In genomic region chr19:48991823-48992570, GRCh38 we compare ENCODE assay signal across 8 cellular contexts. TPM values are rescaled to one million over a fixed set of nuclear protein-coding genes. Genes with fewer than 3 reads are reported as not detected.
DNase-seq lines count a peak whose midpoint lies in the region; ATAC-seq and TF ChIP-seq lines count a peak whose summit lies in the region.

No MANE protein-coding gene starts in this region.

- peaks cover 8% of the 10 kb centered on the region; the same call in 1 of the 2 replicates for H3K4me1 ChIP-seq in ES-I3 (ENCODE audit: insufficient read depth, low read length)
- H3K4me1 ChIP-seq in iPS DF 6.9 (ENCODE audit: control insufficient read depth, insufficient read depth, low read length): peaks cover 1% of the 10 kb centered on the region; the same call in 1 of the 2 replicates

- peak; percentile 81 for DNase-seq in MG63
- peak; percentile 58 for DNase-seq in astrocyte of the cerebellum (ENCODE audit: low read depth)
- DNase-seq in iPS DF 6.9 (ENCODE audit: low read depth, low spot score): no peak
- peak; percentile 79 for DNase-seq in sciatic nerve (ENCODE audit: low spot score)
- no peak for DNase-seq in stimulated activated CD4-positive, alpha-beta T cell treated with anti-CD3 and anti-CD28 coated beads, Interleukin-4, amount 100 ng/mL, for 24 hours

- peak; percentile 68 for ATAC-seq in sciatic nerve
- no peak for ATAC-seq in GM18505 (IDR thresholded peaks at IDR 0.05; ENCODE audit: unreplicated experiment)
- ATAC-seq in HG02840 (IDR thresholded peaks at IDR 0.05; ENCODE audit: low FRiP score, unreplicated experiment): no peak

- no peaks in the 10 kb centered on the region for H3K27me3 ChIP-seq in MG63
- H3K27me3 ChIP-seq in iPS DF 6.9 (ENCODE audit: control insufficient read depth, insufficient read depth, low read length): no peaks in the 10 kb centered on the region

- H3K9ac ChIP-seq in ES-I3 (ENCODE audit: low read depth, low read length): peak overlapping the region; percentile 96

- H3K4me3 ChIP-seq in MG63 (peak overlapping the region; percentile 90), astrocyte of the cerebellum (ENCODE audit: low read depth, low read length) (peak overlapping the region; percentile 93), iPS DF 6.9 (ENCODE audit: low read length) (peak overlapping the region; percentile 67; the same call in 1 of the 2 replicates)

- H3K9me3 ChIP-seq in ES-I3 (ENCODE audit: control insufficient read depth, insufficient read depth, low read length) (no peaks in the 10 kb centered on the region), MG63 (no peaks in the 10 kb centered on the region), iPS DF 6.9 (ENCODE audit: control insufficient read depth, insufficient read depth, low read length) (no peaks in the 10 kb centered on the region)

- H3K27ac ChIP-seq in iPS DF 6.9 (ENCODE audit: low read length): no peak overlapping the region

- no peak for TF ChIP-seq POLR2A in GM18505 (IDR thresholded peaks at IDR 0.05; ENCODE audit: borderline replicate concordance, extremely low read depth, insufficient read depth, insufficient read length)

- in situ Hi-C loops in astrocyte of the cerebellum (cut with HindIII; ENCODE audit: low sequenced_read_pairs): no loop called here

- intact Hi-C loops in sciatic nerve (cut with DNase I): no loop called here

- peaks cover 7% of the 10 kb centered on the region for H3K36me3 ChIP-seq in ES-I3 (ENCODE audit: insufficient read depth, low read length)
- peaks cover 47% of the 10 kb centered on the region for H3K36me3 ChIP-seq in MG63
- peaks cover 2% of the 10 kb centered on the region; the same call in 1 of the 2 replicates for H3K36me3 ChIP-seq in iPS DF 6.9 (ENCODE audit: control insufficient read depth, insufficient read depth, low read length)

- TF ChIP-seq CTCF in astrocyte of the cerebellum (IDR thresholded peaks at IDR 0.05; ENCODE audit: low read depth, low read length, missing control alignments): no peak

- no CpG with 5 or more reads among the region's 10 CpGs for WGBS in iPS DF 6.9 (ENCODE audit: insufficient coverage, insufficient read length)

RNA-seq across cellular contexts. Expression of gene GYS1, which starts 1.1 kb away (rescaled TPM):
- total RNA-seq in MG63 (2014; rRNA removed; shearing (Covaris generic); ENCODE audit: low replicate concordance): 34.3 and 46.2 TPM in 2 replicates
- 42.0 TPM for total RNA-seq in sciatic nerve

RNA-seq across cellular contexts. Expression of gene RUVBL2, which starts 1.7 kb away (rescaled TPM):
- total RNA-seq in MG63 (2014; rRNA removed; shearing (Covaris generic); ENCODE audit: low replicate concordance): 386 and 644 TPM in 2 replicates
- 29.9 TPM for total RNA-seq in sciatic nerve

RNA-seq across cellular contexts. Expression of gene LHB, which starts 24.9 kb away (rescaled TPM):
- not detected in 2 replicates for total RNA-seq in MG63 (2014; rRNA removed; shearing (Covaris generic); ENCODE audit: low replicate concordance)
- total RNA-seq in sciatic nerve: not detected

RNA-seq across cellular contexts. Expression of gene FTL, which starts 26.9 kb away (rescaled TPM):
- 880 and 1,766 TPM in 2 replicates for total RNA-seq in MG63 (2014; rRNA removed; shearing (Covaris generic); ENCODE audit: low replicate concordance)
- total RNA-seq in sciatic nerve: 3,094 TPM

RNA-seq across cellular contexts. Expression of gene CGB3, which starts 32.1 kb away (rescaled TPM):
- total RNA-seq in MG63 (2014; rRNA removed; shearing (Covaris generic); ENCODE audit: low replicate concordance): not detected in 2 replicates
- not detected for total RNA-seq in sciatic nerve

Comparison
In these comparisons a context has a peak if more than half of its experiments do, and no peak if none do; other contexts are left out.
1. DNase-seq: peak in MG63 (single experiment), astrocyte of the cerebellum (single experiment) and sciatic nerve (single experiment); none in iPS DF 6.9 (single experiment) and stimulated activated CD4-positive, alpha-beta T cell treated with anti-CD3 and anti-CD28 coated beads, Interleukin-4, amount 100 ng/mL, for 24 hours (single experiment).
2. RNA of gene RUVBL2, which starts 1.7 kb away (total RNA-seq): 386 to 644 TPM in MG63; 29.9 TPM in sciatic nerve (single experiment); every median in the first group is over 10 times any median in the second.
3. Peak in every context shown above with its lines, with median percentiles within 50 percentile points of each other: H3K4me3 ChIP-seq.